In genomic region chr14:50362791-50363733, GRCh38 we compare ENCODE assay signal across 8 cellular contexts. TPM values are rescaled to one million over a fixed set of nuclear protein-coding genes. Genes with fewer than 3 reads are reported as not detected.
DNase-seq lines count a peak whose midpoint lies in the region; ATAC-seq and TF ChIP-seq lines count a peak whose summit lies in the region.

No MANE protein-coding gene starts in this region.

- POLR2A ChIA-PET in A673 (lab: Charles Lee; ENCODE audit: low non-redundant PET) = no interaction called here

- H3K9me3 ChIP-seq in subcutaneous abdominal adipose tissue (ENCODE audit: control insufficient read depth in 5 of 5, low read length in 5 of 5) (no peaks in the 10 kb centered on the region), A673 (ENCODE audit: low read depth, low read length, poor library complexity, severe bottlenecking) (no peaks in the 10 kb centered on the region)

- peak; percentile 53 for DNase-seq in activated CD4-positive, alpha-beta T cell treated with anti-CD3 and anti-CD28 coated beads for 48 hours
- DNase-seq in germinal center (ENCODE audit: low spot score) (peak; percentile 33), DMS153 treated with DMSO at 0.1 percent for 48 hours (lab: John Stamatoyannopoulos, UW; ENCODE audit: unreplicated experiment) (no peak), A673 (ENCODE audit: low spot score) (no peak), iPS-NIHi7 (ENCODE audit: extremely low spot score) (no peak)

- peak; percentile 38 for ATAC-seq in GM19023 (IDR thresholded peaks at IDR 0.05; ENCODE audit: unreplicated experiment)
- ATAC-seq in HG02981 (IDR thresholded peaks at IDR 0.05; ENCODE audit: unreplicated experiment) = peak; percentile 17

- H3K36me3 ChIP-seq in subcutaneous abdominal adipose tissue (ENCODE audit: control insufficient read depth in 5 of 5, insufficient read depth in 5 of 5, low read length in 5 of 5) (peaks cover under 1 to 3% (median 2%) of the 10 kb centered on the region in 5 donors), A673 (ENCODE audit: insufficient read depth, low read length, poor library complexity, severe bottlenecking) (no peaks in the 10 kb centered on the region)

- H3K27me3 ChIP-seq in subcutaneous abdominal adipose tissue (ENCODE audit: control insufficient read depth in 5 of 5, insufficient read depth in 4 of 5, low read length in 5 of 5) (no peaks in the 10 kb centered on the region), A673 (replicated peaks; ENCODE audit: insufficient read depth, low read depth, low read length, poor library complexity) (no peaks in the 10 kb centered on the region)

- TF ChIP-seq CTCF in A673 (conservative IDR thresholded peaks at IDR 0.05; ENCODE audit: low read depth, low read length) = no peak

- H3K9ac ChIP-seq in subcutaneous abdominal adipose tissue (ENCODE audit: low read length in 5 of 5) = peak overlapping the region in 1 of 5 donors; percentile 1

- H3K27ac ChIP-seq in subcutaneous abdominal adipose tissue (ENCODE audit: low read depth, low read length) (peak overlapping the region; percentile 8), A673 (ENCODE audit: low read depth, low read length, poor library complexity, severe bottlenecking) (no peak overlapping the region)

- peaks cover 2 to 15% (median 9%) of the 10 kb centered on the region in 5 donors for H3K4me1 ChIP-seq in subcutaneous abdominal adipose tissue (ENCODE audit: control insufficient read depth in 5 of 5, insufficient read depth in 5 of 5, low read length in 5 of 5)
- no peaks in the 10 kb centered on the region for H3K4me1 ChIP-seq in A673 (ENCODE audit: insufficient read depth, low read length, poor library complexity, severe bottlenecking)

- H3K4me3 ChIP-seq in subcutaneous abdominal adipose tissue (ENCODE audit: low read depth in 1 of 5, low read length in 5 of 5) (peak overlapping the region; percentile 36 to 64 (median 49)), A673 (ENCODE audit: low read depth, low read length, poor library complexity, severe bottlenecking) (no peak overlapping the region)

- intact Hi-C loops in A673 (cut with micrococcal nuclease; ENCODE audit: unreplicated experiment) = no loop called here

- CTCF ChIA-PET in A673 (lab: Charles Lee) = no interaction called here

- no TSS peak for BruUV-seq in A673 (replicated peaks; lab: Mats Ljungman, UMichigan)

RNA-seq across cellular contexts. Expression of gene CDKL1, which starts 33.6 kb away (rescaled TPM):
- total RNA-seq in A673 (2021) = 8.7 and 11.3 TPM in 2 replicates

RNA-seq across cellular contexts. Expression of gene DMAC2L, which starts 50.9 kb away (rescaled TPM):
- total RNA-seq in A673 (2021) = 18.4 and 20.4 TPM in 2 replicates

RNA-seq across cellular contexts. Expression of gene L2HGDH, which starts 51.0 kb away (rescaled TPM):
- total RNA-seq in A673 (2021) = 17.4 and 22.9 TPM in 2 replicates

Comparison
In these comparisons a context has a peak if more than half of its experiments do, and no peak if none do; other contexts are left out.
1. DNase-seq: peak in activated CD4-positive, alpha-beta T cell treated with anti-CD3 and anti-CD28 coated beads for 48 hours (single experiment) and germinal center (single experiment); none in DMS153 treated with DMSO at 0.1 percent for 48 hours (single experiment), A673 (single experiment) and iPS-NIHi7 (single experiment).